In the genomic region with DNA sequence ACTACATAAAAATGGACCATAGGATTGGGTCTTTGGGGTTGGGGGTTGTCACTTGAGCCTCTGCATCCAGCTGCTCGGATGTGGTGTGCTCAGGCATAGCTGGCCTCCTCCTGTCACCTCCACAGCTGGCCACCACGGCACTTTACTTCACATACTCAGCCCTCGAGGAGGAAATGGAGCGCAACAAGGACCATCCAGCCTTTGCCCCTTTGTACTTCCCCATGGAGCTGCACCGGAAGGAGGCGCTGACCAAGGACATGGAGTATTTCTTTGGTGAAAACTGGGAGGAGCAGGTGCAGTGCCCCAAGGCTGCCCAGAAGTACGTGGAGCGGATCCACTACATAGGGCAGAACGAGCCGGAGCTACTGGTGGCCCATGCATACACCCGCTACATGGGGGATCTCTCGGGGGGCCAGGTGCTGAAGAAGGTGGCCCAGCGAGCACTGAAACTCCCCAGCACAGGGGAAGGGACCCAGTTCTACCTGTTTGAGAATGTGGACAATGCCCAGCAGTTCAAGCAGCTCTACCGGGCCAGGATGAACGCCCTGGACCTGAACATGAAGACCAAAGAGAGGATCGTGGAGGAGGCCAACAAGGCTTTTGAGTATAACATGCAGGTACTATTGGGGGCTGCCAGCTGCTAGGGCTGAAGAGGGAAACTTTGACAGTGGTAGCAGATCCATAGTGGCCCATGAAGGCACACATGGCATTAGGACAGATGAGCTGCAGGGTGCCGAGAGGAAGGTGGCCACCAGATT, we compare ENCODE assay signal across 15 cellular contexts. TPM values are rescaled to one million over a fixed set of nuclear protein-coding genes. Genes with fewer than 3 reads are reported as not detected.
DNase-seq lines count a peak whose midpoint lies in the region; ATAC-seq and FAIRE-seq lines count a peak whose summit lies in the region.
"Had no signal": no experiment of that assay in that cellular context is flagged by ENCODE, and none has a peak within 500 bp of the region (broad histone marks: within the 10 kb centered on the region; RNA-seq: fewer than 3 reads in every experiment).

No MANE protein-coding gene starts in this region.

- H3K4me3 Mint-ChIP-seq in CD4-positive, CD25-positive, alpha-beta regulatory T cell: no peak overlapping the region
- H3K4me3 Mint-ChIP-seq in effector memory CD8-positive, alpha-beta T cell: no peak overlapping the region

- no peaks in the 10 kb centered on the region for H3K27me3 Mint-ChIP-seq in CD4-positive, CD25-positive, alpha-beta regulatory T cell
- no peaks in the 10 kb centered on the region for H3K27me3 Mint-ChIP-seq in effector memory CD8-positive, alpha-beta T cell

- peaks cover 0 to 3% (median 0%) of the 10 kb centered on the region in 7 donors for H3K9me3 Mint-ChIP-seq in CD4-positive, CD25-positive, alpha-beta regulatory T cell
- H3K9me3 Mint-ChIP-seq in effector memory CD8-positive, alpha-beta T cell: no peaks in the 10 kb centered on the region

- peaks cover 21 to 67% (median 42%) of the 10 kb centered on the region in 4 donors for H3K4me1 Mint-ChIP-seq in CD4-positive, CD25-positive, alpha-beta regulatory T cell
- peaks cover 54 to 58% of the 10 kb centered on the region in 2 donors for H3K4me1 Mint-ChIP-seq in effector memory CD8-positive, alpha-beta T cell (ENCODE audit: low read depth in 2 of 2)

- H3K4me3 ChIP-seq in CD4-positive, CD25-positive, alpha-beta regulatory T cell (ENCODE audit: low read depth, low read length): no peak overlapping the region
- H3K4me3 ChIP-seq: tibial artery had no signal

- FAIRE-seq in HTR-8/SVneo (lab: Jason Lieb, UNC): no peak
- FAIRE-seq: H54 had no signal

- peak overlapping the region; percentile 69 to 100 (median 100) for H3K27ac Mint-ChIP-seq in CD4-positive, CD25-positive, alpha-beta regulatory T cell
- peak overlapping the region; percentile 62 to 97 for H3K27ac Mint-ChIP-seq in effector memory CD8-positive, alpha-beta T cell

- H3K27ac ChIP-seq in CD4-positive, CD25-positive, alpha-beta regulatory T cell (ENCODE audit: insufficient read depth, low read length, poor library complexity, severe bottlenecking): peak overlapping the region; percentile 42
- H3K27ac ChIP-seq: tibial artery, WERI-Rb-1 had no signal

- ATAC-seq in CD4-positive, CD25-positive, alpha-beta regulatory T cell (ENCODE audit: low read depth in 2 of 2): no peak
- ATAC-seq in effector memory CD8-positive, alpha-beta T cell (replicated peaks): no peak
- no peak for ATAC-seq in HG02870 (IDR thresholded peaks at IDR 0.05; ENCODE audit: unreplicated experiment)
- ATAC-seq: left colon had no signal

- no peaks in the 10 kb centered on the region for H3K9me3 ChIP-seq in CD4-positive, CD25-positive, alpha-beta regulatory T cell (ENCODE audit: control insufficient read depth in 2 of 2, low read length in 2 of 2)
- H3K9me3 ChIP-seq: tibial artery had no signal

- no peak for DNase-seq in CD4-positive, CD25-positive, alpha-beta regulatory T cell
- DNase-seq in NCI-H187 (lab: John Stamatoyannopoulos, UW) (peak; percentile 4 to 18), HTR-8/SVneo (ENCODE audit: insufficient read length, low spot score) (no peak), HuH-7 (ENCODE audit: low spot score) (no peak)
- DNase-seq in effector memory CD8-positive, alpha-beta T cell: no peak
- DNase-seq: DMS153, left colon, NCI-H146, NCI-H524 treated with DMSO at 0.1 percent for 48 hours, tibial artery, WERI-Rb-1 had no signal

- peaks cover 30% of the 10 kb centered on the region for H3K36me3 Mint-ChIP-seq in CD4-positive, CD25-positive, alpha-beta regulatory T cell
- peaks cover 58% of the 10 kb centered on the region for H3K36me3 Mint-ChIP-seq in effector memory CD8-positive, alpha-beta T cell (ENCODE audit: insufficient read depth)

- peaks cover 42% of the 10 kb centered on the region for H3K4me1 ChIP-seq in CD4-positive, CD25-positive, alpha-beta regulatory T cell (ENCODE audit: control insufficient read depth, insufficient read depth, low read length, poor library complexity, severe bottlenecking)

- H3K36me3 ChIP-seq in CD4-positive, CD25-positive, alpha-beta regulatory T cell (ENCODE audit: control insufficient read depth, insufficient read depth, low read length): peaks cover 56% of the 10 kb centered on the region

- H3K27me3 ChIP-seq in CD4-positive, CD25-positive, alpha-beta regulatory T cell (ENCODE audit: control insufficient read depth, insufficient read depth, low read length): no peaks in the 10 kb centered on the region
- H3K27me3 ChIP-seq: tibial artery had no signal

RNA-seq across cellular contexts. Expression of a gene that starts 30.8 kb away (rescaled TPM):
- 29.8 TPM for total RNA-seq in CD4-positive, CD25-positive, alpha-beta regulatory T cell
- polyA plus RNA-seq in CD4-positive, CD25-positive, alpha-beta regulatory T cell: 10 to 100 TPM; 16.4 to 29.6 (median 20.8) TPM

RNA-seq across cellular contexts. Expression of a gene that starts 31.6 kb away (rescaled TPM):
- 41.2 TPM for total RNA-seq in CD4-positive, CD25-positive, alpha-beta regulatory T cell
- polyA plus RNA-seq in CD4-positive, CD25-positive, alpha-beta regulatory T cell: 100 to 1,000 TPM; 104 to 145 (median 126) TPM

RNA-seq across cellular contexts. Expression of a gene that starts 33.3 kb away (rescaled TPM):
- 40.7 TPM for total RNA-seq in CD4-positive, CD25-positive, alpha-beta regulatory T cell
- 10 to 100 TPM; 45.6 to 61.7 (median 51.6) TPM for polyA plus RNA-seq in CD4-positive, CD25-positive, alpha-beta regulatory T cell

RNA-seq across cellular contexts. Expression of a gene that starts 48.4 kb away (rescaled TPM):
- total RNA-seq in CD4-positive, CD25-positive, alpha-beta regulatory T cell: 0.17 TPM
- not detected for polyA plus RNA-seq in CD4-positive, CD25-positive, alpha-beta regulatory T cell
- total RNA-seq: pulmonary artery endothelial cell had no signal
- polyA plus RNA-seq: aorta had no signal

Comparison
In these comparisons a context has a peak if more than half of its experiments do, and no peak if none do; other contexts are left out.
1. DNase-seq: peak in NCI-H187 (2 of 2); none in CD4-positive, CD25-positive, alpha-beta regulatory T cell (0 of 3), effector memory CD8-positive, alpha-beta T cell (0 of 3), HTR-8/SVneo (single experiment) and HuH-7 (single experiment).